Comparison of ENCODE assay signal across 1 cellular context in genomic region chr12:98425859-98426258, GRCh38.
TF ChIP-seq lines count a peak whose summit lies in the region.

No MANE protein-coding gene starts in this region.

TF ChIP-seq in K562, 482 proteins besides CTCF, POLR2A, EP300 and RAD21 (continued from another document and continues in another):
- TF ChIP-seq TCF3 (CRISPR knock-in tag; IDR thresholded peaks at IDR 0.05), result peak; percentile 46
- peak in 1 of 2 experiments; percentile 71; a peak in 2 of 4 replicates for TF ChIP-seq RCOR1 (IDR thresholded peaks at IDR 0.05; ENCODE audit: borderline replicate concordance in 1 of 2, low read depth in 2 of 2, low read length in 2 of 2)
- no peak for TF ChIP-seq NEUROD1 (IDR thresholded peaks at IDR 0.05; ENCODE audit: borderline replicate concordance, low read depth, low read length, partially characterized antibody)
- 0 out of 2 replicates have a peak, but pooled peaks have one; percentile 21 for TF ChIP-seq DPF2 (IDR thresholded peaks at IDR 0.05)
- TF ChIP-seq, protein P1, sequence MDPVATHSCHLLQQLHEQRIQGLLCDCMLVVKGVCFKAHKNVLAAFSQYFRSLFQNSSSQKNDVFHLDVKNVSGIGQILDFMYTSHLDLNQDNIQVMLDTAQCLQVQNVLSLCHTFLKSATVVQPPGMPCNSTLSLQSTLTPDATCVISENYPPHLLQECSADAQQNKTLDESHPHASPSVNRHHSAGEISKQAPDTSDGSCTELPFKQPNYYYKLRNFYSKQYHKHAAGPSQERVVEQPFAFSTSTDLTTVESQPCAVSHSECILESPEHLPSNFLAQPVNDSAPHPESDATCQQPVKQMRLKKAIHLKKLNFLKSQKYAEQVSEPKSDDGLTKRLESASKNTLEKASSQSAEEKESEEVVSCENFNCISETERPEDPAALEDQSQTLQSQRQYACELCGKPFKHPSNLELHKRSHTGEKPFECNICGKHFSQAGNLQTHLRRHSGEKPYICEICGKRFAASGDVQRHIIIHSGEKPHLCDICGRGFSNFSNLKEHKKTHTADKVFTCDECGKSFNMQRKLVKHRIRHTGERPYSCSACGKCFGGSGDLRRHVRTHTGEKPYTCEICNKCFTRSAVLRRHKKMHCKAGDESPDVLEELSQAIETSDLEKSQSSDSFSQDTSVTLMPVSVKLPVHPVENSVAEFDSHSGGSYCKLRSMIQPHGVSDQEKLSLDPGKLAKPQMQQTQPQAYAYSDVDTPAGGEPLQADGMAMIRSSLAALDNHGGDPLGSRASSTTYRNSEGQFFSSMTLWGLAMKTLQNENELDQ (CRISPR knock-in tag; IDR thresholded peaks at IDR 0.05; ENCODE audit: borderline replicate concordance), result no peak
- TF ChIP-seq POU5F1 (IDR thresholded peaks at IDR 0.05; ENCODE audit: borderline replicate concordance, low read depth, low read length, partially characterized antibody), result no peak
- TF ChIP-seq TGIF2 (CRISPR knock-in tag; IDR thresholded peaks at IDR 0.05), result no peak
- no peak for TF ChIP-seq SP2 (IDR thresholded peaks at IDR 0.05; ENCODE audit: extremely low read depth, low read depth, low read length, poor library complexity, severe bottlenecking)
- peak; percentile 34; the same call in 1 of the 2 replicates for TF ChIP-seq SMARCE1 (IDR thresholded peaks at IDR 0.05)
- no peak for TF ChIP-seq SMARCB1 (IDR thresholded peaks at IDR 0.05; ENCODE audit: insufficient read length, low read depth)
- TF ChIP-seq CTBP1 (IDR thresholded peaks at IDR 0.05; ENCODE audit: borderline replicate concordance), result peak; percentile 40; the same call in 1 of the 2 replicates
- no peak for TF ChIP-seq ILF3 (IDR thresholded peaks at IDR 0.05; ENCODE audit: borderline replicate concordance)
- no peak for TF ChIP-seq ZNF274 (IDR thresholded peaks at IDR 0.05; ENCODE audit: borderline replicate concordance, low read depth, low read length)
- TF ChIP-seq TEAD1 (CRISPR knock-in tag; IDR thresholded peaks at IDR 0.05), result 0 out of 4 replicates have a peak, but pooled peaks of 1 of the 2 experiments have one; percentile 27
- no peak for TF ChIP-seq HNRNPL (IDR thresholded peaks at IDR 0.05; ENCODE audit: low read depth, low read length)
- no peak for TF ChIP-seq MYC (IDR thresholded peaks at IDR 0.05; ENCODE audit: low read depth, low read length)
- TF ChIP-seq MYC (CRISPR knock-in tag; IDR thresholded peaks at IDR 0.05; ENCODE audit: borderline replicate concordance, low read depth), result no peak
- TF ChIP-seq, protein P2, sequence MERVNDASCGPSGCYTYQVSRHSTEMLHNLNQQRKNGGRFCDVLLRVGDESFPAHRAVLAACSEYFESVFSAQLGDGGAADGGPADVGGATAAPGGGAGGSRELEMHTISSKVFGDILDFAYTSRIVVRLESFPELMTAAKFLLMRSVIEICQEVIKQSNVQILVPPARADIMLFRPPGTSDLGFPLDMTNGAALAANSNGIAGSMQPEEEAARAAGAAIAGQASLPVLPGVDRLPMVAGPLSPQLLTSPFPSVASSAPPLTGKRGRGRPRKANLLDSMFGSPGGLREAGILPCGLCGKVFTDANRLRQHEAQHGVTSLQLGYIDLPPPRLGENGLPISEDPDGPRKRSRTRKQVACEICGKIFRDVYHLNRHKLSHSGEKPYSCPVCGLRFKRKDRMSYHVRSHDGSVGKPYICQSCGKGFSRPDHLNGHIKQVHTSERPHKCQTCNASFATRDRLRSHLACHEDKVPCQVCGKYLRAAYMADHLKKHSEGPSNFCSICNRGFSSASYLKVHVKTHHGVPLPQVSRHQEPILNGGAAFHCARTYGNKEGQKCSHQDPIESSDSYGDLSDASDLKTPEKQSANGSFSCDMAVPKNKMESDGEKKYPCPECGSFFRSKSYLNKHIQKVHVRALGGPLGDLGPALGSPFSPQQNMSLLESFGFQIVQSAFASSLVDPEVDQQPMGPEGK (CRISPR knock-in tag; IDR thresholded peaks at IDR 0.05; ENCODE audit: borderline replicate concordance), result no peak
- no peak for TF ChIP-seq TAF1 (IDR thresholded peaks at IDR 0.05; ENCODE audit: control insufficient read depth, extremely low read depth, insufficient read depth, low read length, severe bottlenecking)
- no peak for TF ChIP-seq TSHZ1 (CRISPR knock-in tag; IDR thresholded peaks at IDR 0.05)
- TF ChIP-seq ZNF3 (CRISPR knock-in tag; IDR thresholded peaks at IDR 0.05), result no peak
- TF ChIP-seq ARID1B (IDR thresholded peaks at IDR 0.05), result peak; percentile 75
- no peak for TF ChIP-seq ZC3H4 (CRISPR knock-in tag; IDR thresholded peaks at IDR 0.05; ENCODE audit: borderline replicate concordance)
- peak; percentile 33; the same call in 1 of the 2 replicates for TF ChIP-seq NCOR1 (IDR thresholded peaks at IDR 0.05)
- no peak for TF ChIP-seq THAP7 (CRISPR knock-in tag; IDR thresholded peaks at IDR 0.05)
- TF ChIP-seq NR0B1 (IDR thresholded peaks at IDR 0.05; ENCODE audit: partially characterized antibody), result no peak
- TF ChIP-seq TRIM24 (IDR thresholded peaks at IDR 0.05), result 0 out of 4 replicates have a peak, but pooled peaks of 1 of the 2 experiments have one; percentile 19
- no peak for TF ChIP-seq MTF1 (CRISPR knock-in tag; IDR thresholded peaks at IDR 0.05; ENCODE audit: borderline replicate concordance)
- TF ChIP-seq, protein P3, sequence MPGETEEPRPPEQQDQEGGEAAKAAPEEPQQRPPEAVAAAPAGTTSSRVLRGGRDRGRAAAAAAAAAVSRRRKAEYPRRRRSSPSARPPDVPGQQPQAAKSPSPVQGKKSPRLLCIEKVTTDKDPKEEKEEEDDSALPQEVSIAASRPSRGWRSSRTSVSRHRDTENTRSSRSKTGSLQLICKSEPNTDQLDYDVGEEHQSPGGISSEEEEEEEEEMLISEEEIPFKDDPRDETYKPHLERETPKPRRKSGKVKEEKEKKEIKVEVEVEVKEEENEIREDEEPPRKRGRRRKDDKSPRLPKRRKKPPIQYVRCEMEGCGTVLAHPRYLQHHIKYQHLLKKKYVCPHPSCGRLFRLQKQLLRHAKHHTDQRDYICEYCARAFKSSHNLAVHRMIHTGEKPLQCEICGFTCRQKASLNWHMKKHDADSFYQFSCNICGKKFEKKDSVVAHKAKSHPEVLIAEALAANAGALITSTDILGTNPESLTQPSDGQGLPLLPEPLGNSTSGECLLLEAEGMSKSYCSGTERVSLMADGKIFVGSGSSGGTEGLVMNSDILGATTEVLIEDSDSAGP (CRISPR knock-in tag; IDR thresholded peaks at IDR 0.05), result no peak
- no peak for TF ChIP-seq HBP1 (CRISPR knock-in tag; IDR thresholded peaks at IDR 0.05)
- no peak for TF ChIP-seq MAFG (tag; conservative IDR thresholded peaks at IDR 0.05)
- TF ChIP-seq FUS (optimal IDR thresholded peaks at IDR 0.05; ENCODE audit: low read depth, low read length), result no peak
- TF ChIP-seq CBFA2T3 (IDR thresholded peaks at IDR 0.05), result peak; percentile 76
- TF ChIP-seq FOXK2 (conservative IDR thresholded peaks at IDR 0.05 in 1 of 2, IDR thresholded peaks at IDR 0.05 in 1 of 2; ENCODE audit: low read depth in 2 of 2), result no peak
- TF ChIP-seq SMARCA4 (IDR thresholded peaks at IDR 0.05), result peak; percentile 46; the same call in 1 of the 2 replicates
- TF ChIP-seq, protein P4, sequence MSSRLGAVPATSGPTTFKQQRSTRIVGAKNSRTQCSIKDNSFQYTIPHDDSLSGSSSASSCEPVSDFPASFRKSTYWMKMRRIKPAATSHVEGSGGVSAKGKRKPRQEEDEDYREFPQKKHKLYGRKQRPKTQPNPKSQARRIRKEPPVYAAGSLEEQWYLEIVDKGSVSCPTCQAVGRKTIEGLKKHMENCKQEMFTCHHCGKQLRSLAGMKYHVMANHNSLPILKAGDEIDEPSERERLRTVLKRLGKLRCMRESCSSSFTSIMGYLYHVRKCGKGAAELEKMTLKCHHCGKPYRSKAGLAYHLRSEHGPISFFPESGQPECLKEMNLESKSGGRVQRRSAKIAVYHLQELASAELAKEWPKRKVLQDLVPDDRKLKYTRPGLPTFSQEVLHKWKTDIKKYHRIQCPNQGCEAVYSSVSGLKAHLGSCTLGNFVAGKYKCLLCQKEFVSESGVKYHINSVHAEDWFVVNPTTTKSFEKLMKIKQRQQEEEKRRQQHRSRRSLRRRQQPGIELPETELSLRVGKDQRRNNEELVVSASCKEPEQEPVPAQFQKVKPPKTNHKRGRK (tag; IDR thresholded peaks at IDR 0.05), result no peak
- TF ChIP-seq ELK3 (CRISPR knock-in tag; IDR thresholded peaks at IDR 0.05), result no peak
- peak; percentile 56 for TF ChIP-seq CBFA2T2 (conservative IDR thresholded peaks at IDR 0.05)
- TF ChIP-seq SOX6 (IDR thresholded peaks at IDR 0.05), result peak; percentile 54
- TF ChIP-seq KLF10 (CRISPR knock-in tag; IDR thresholded peaks at IDR 0.05), result no peak
- no peak for TF ChIP-seq PHF21A (IDR thresholded peaks at IDR 0.05; ENCODE audit: borderline replicate concordance, low read depth)
- TF ChIP-seq MBD2 (IDR thresholded peaks at IDR 0.05; ENCODE audit: borderline replicate concordance, low read depth), result no peak
- TF ChIP-seq TAL1 (IDR thresholded peaks at IDR 0.05), result peak; percentile 58
- TF ChIP-seq ATF2 (CRISPR knock-in tag; IDR thresholded peaks at IDR 0.05), result no peak
- no peak for TF ChIP-seq FOXJ3 (CRISPR knock-in tag; IDR thresholded peaks at IDR 0.05)
- TF ChIP-seq STAT5B (CRISPR knock-in tag; IDR thresholded peaks at IDR 0.05), result no peak
- TF ChIP-seq ZFP36 (IDR thresholded peaks at IDR 0.05; ENCODE audit: low read depth, low read length, partially characterized antibody), result no peak
- TF ChIP-seq KLF16 (IDR thresholded peaks at IDR 0.05), result peak; percentile 45; the same call in 1 of the 2 replicates
- no peak for TF ChIP-seq ZNF589 (CRISPR knock-in tag; IDR thresholded peaks at IDR 0.05; ENCODE audit: low read depth)
